Comparison of ENCODE assay signal across 9 cellular contexts in genomic region chr12:124392991-124393790, GRCh38.
DNase-seq lines count a peak whose midpoint lies in the region; ATAC-seq lines count a peak whose summit lies in the region.
"Had no signal": no experiment of that assay in that cellular context is flagged by ENCODE, and none has a peak within 500 bp of the region (broad histone marks: within the 10 kb centered on the region; RNA-seq: fewer than 3 reads in every experiment).

No MANE protein-coding gene starts in this region.

- in situ Hi-C loops in SK-MEL-5 (cut with HindIII; ENCODE audit: low pct_unique_long_range_greater_than_20kb, low sequenced_read_pairs): no loop called here

- DNase-seq in EH (ENCODE audit: low read depth) (peak; percentile 93), SK-MEL-5 (ENCODE audit: low read depth, low spot score) (peak; percentile 89), globus pallidus (ENCODE audit: low spot score) (peak; percentile 84), posterior vena cava (ENCODE audit: low spot score) (peak; percentile 96), GDM1 (lab: John Stamatoyannopoulos, UW) (no peak)
- no peak for DNase-seq in activated T-cell treated with anti-CD3 and anti-CD28 coated beads, Interleukin-2, amount 50 U/mL, for 48 hours
- DNase-seq: naive B cell had no signal

- ATAC-seq in GM21526 (IDR thresholded peaks at IDR 0.05; ENCODE audit: low FRiP score, unreplicated experiment) (no peak), HG03442 (IDR thresholded peaks at IDR 0.05; ENCODE audit: unreplicated experiment) (no peak)

- intact Hi-C loops in posterior vena cava (cut with DNase I): no loop called here

Comparison
In these comparisons a context has a peak if more than half of its experiments do, and no peak if none do; other contexts are left out.
1. DNase-seq: peak in EH (single experiment), SK-MEL-5 (single experiment), globus pallidus (single experiment) and posterior vena cava (single experiment); none in activated T-cell treated with anti-CD3 and anti-CD28 coated beads, Interleukin-2, amount 50 U/mL, for 48 hours (0 of 2) and GDM1 (single experiment).